Comparison of ENCODE assay signal across 22 cellular contexts in genomic region chr3:185862920-185863319, GRCh38. TPM values are rescaled to one million over a fixed set of nuclear protein-coding genes. Genes with fewer than 3 reads are reported as not detected.
DNase-seq lines count a peak whose midpoint lies in the region; ATAC-seq, FAIRE-seq and TF ChIP-seq lines count a peak whose summit lies in the region.
"Had no signal": no experiment of that assay in that cellular context is flagged by ENCODE, and none has a peak within 500 bp of the region (broad histone marks: within the 10 kb centered on the region; RNA-seq: fewer than 3 reads in every experiment).

No MANE protein-coding gene starts in this region.

- H3K36me3 ChIP-seq in small intestine (ENCODE audit: control insufficient read depth in 2 of 2, insufficient read depth in 2 of 2, low read length in 2 of 2) (no peaks in the 10 kb centered on the region), left lung (no peaks in the 10 kb centered on the region)
- H3K36me3 ChIP-seq: BLaER1 had no signal

- H3K27me3 ChIP-seq in small intestine (ENCODE audit: control insufficient read depth in 2 of 2, insufficient read depth in 2 of 2, low read length in 2 of 2) (no peaks in the 10 kb centered on the region), left lung (no peaks in the 10 kb centered on the region)
- H3K27me3 ChIP-seq: BLaER1 had no signal

- no peak overlapping the region for H3K27ac ChIP-seq in small intestine (ENCODE audit: low read depth in 1 of 2, low read length in 1 of 2)
- no peak overlapping the region for H3K27ac ChIP-seq in left lung
- H3K27ac ChIP-seq: BLaER1, C4-2B, GM23248 had no signal

- H3K9me3 ChIP-seq in small intestine (ENCODE audit: control insufficient read depth, low read depth) (no peaks in the 10 kb centered on the region), left lung (no peaks in the 10 kb centered on the region)
- H3K9me3 ChIP-seq: Caco-2 had no signal

- intact Hi-C loops in left lung (cut with DNase I), result no loop called here

- H3K4me3 ChIP-seq in small intestine (ENCODE audit: low read depth in 1 of 2, low read length in 2 of 2) (no peak overlapping the region), left lung (no peak overlapping the region)
- H3K4me3 ChIP-seq: BLaER1, GM23248 had no signal

- H3K4me1 ChIP-seq in small intestine (ENCODE audit: control insufficient read depth in 2 of 2, insufficient read depth in 1 of 2, low read depth in 1 of 2, low read length in 1 of 2), result peaks cover 0 to 3% of the 10 kb centered on the region in 2 donors
- no peaks in the 10 kb centered on the region for H3K4me1 ChIP-seq in left lung
- H3K4me1 ChIP-seq: BLaER1, Caco-2 had no signal

- FAIRE-seq in A204.1 (lab: Jason Lieb, UNC), result peak; percentile 14
- FAIRE-seq in G401.6 (lab: Jason Lieb, UNC), result peak; percentile 70
- FAIRE-seq in TTC549 (lab: Jason Lieb, UNC), result peak; percentile 5
- peak; percentile 15 for FAIRE-seq in small intestine (lab: Jason Lieb, UNC)
- FAIRE-seq: GM12892, H1 had no signal

- 90 to 95% (median 95%) methylated on average over 4 of the region's 4 CpGs for WGBS in small intestine, 3 donors

- ATAC-seq in left lung, result no peak
- ATAC-seq: CD8-positive, alpha-beta T cell had no signal

- TF ChIP-seq CTCF in left lung (IDR thresholded peaks at IDR 0.05), result no peak

- DNase-seq in small intestine (no peak), left lung (no peak), foreskin melanocyte (no peak), GM03348 (ENCODE audit: low spot score) (no peak)
- DNase-seq: 8988T; Caco-2; CD4-positive, CD25-positive, alpha-beta regulatory T cell; CD8-positive, alpha-beta T cell; DMS153; DND-41; GF-D8; GM23248; H7; HCEC 1CT had no signal

RNA-seq across cellular contexts. Expression of gene IGF2BP2, which starts 38.1 kb away (rescaled TPM):
- polyA plus RNA-seq in small intestine, result 10 to 100 TPM; 12.1 to 30.2 (median 15.7) TPM
- total RNA-seq in left lung, result 10 to 100 TPM; 16.8 to 17.6 TPM
- total RNA-seq: B cell; CD8-positive, alpha-beta T cell had no signal
- polyA plus RNA-seq: CD4-positive, CD25-positive, alpha-beta regulatory T cell had no signal
